19 cellular contexts compared by ENCODE assay signal in genomic region chr3:178295257-178295912, GRCh38.
DNase-seq lines count a peak whose midpoint lies in the region; ATAC-seq and TF ChIP-seq lines count a peak whose summit lies in the region.
"Had no signal": no experiment of that assay in that cellular context is flagged by ENCODE, and none has a peak within 500 bp of the region (broad histone marks: within the 10 kb centered on the region; RNA-seq: fewer than 3 reads in every experiment).

No MANE protein-coding gene starts in this region.

- ATAC-seq in right cardiac atrium: peak; percentile 59
- no peak for ATAC-seq in activated CD8-positive, alpha-beta memory T cell treated with anti-CD3 and anti-CD28 coated beads, Interleukin-2, amount 10 ng/mL, durations not matched to agents 7 days and 5 days
- ATAC-seq: A549; activated T-cell treated with anti-CD3 and anti-CD28 coated beads, Interleukin-2, amount 50 U/mL, for 4 hours; stimulated activated effector memory CD8-positive, alpha-beta T cell treated with anti-CD3 and anti-CD28 coated beads, Interleukin-12 subunit alpha, Interleukin-12 subunit beta, amount 100 ng/mL, for 72 hours had no signal

- no peaks in the 10 kb centered on the region for H3K27me3 ChIP-seq in right cardiac atrium (ENCODE audit: control insufficient read depth, insufficient read depth)
- H3K27me3 ChIP-seq: tibial artery had no signal

- intact Hi-C loops in right cardiac atrium (cut with DNase I): no loop called here

- no peaks in the 10 kb centered on the region for H3K4me1 ChIP-seq in right cardiac atrium (ENCODE audit: control insufficient read depth, insufficient read depth, low read length)
- H3K4me1 ChIP-seq: A549, tibial artery had no signal

- peak overlapping the region in 1 of 5 experiments; percentile 28 for H3K4me3 Mint-ChIP-seq in brain
- no peak overlapping the region for H3K4me3 Mint-ChIP-seq in activated CD4-positive, alpha-beta memory T cell treated with anti-CD3 and anti-CD28 coated beads, Interleukin-2, amount 10 ng/mL, durations not matched to agents 7 days and 5 days
- no peak overlapping the region for H3K4me3 Mint-ChIP-seq in activated CD8-positive, alpha-beta memory T cell treated with anti-CD3 and anti-CD28 coated beads, Interleukin-2, amount 10 ng/mL, durations not matched to agents 7 days and 5 days
- H3K4me3 Mint-ChIP-seq: activated naive CD8-positive, alpha-beta T cell treated with anti-CD3 and anti-CD28 coated beads for 36 hours; activated T-cell treated with anti-CD3 and anti-CD28 coated beads, Interleukin-2, amount 50 U/mL, for 4 hours; stimulated activated effector memory CD8-positive, alpha-beta T cell treated with anti-CD3 and anti-CD28 coated beads, Interleukin-12 subunit alpha, Interleukin-12 subunit beta, amount 100 ng/mL, for 72 hours had no signal

- POLR2A ChIA-PET in AG04449 (lab: Yijun Ruan, JAX): no interaction called here
- POLR2A ChIA-PET in activated CD4-positive, alpha-beta memory T cell treated with anti-CD3 and anti-CD28 coated beads, Interleukin-2, amount 10 ng/mL, durations not matched to agents 7 days and 5 days (lab: Charles Lee): no interaction called here

- no peaks in the 10 kb centered on the region for H3K36me3 Mint-ChIP-seq in brain
- no peaks in the 10 kb centered on the region for H3K36me3 Mint-ChIP-seq in activated CD4-positive, alpha-beta memory T cell treated with anti-CD3 and anti-CD28 coated beads, Interleukin-2, amount 10 ng/mL, durations not matched to agents 7 days and 5 days (ENCODE audit: low read depth)
- no peaks in the 10 kb centered on the region for H3K36me3 Mint-ChIP-seq in activated CD8-positive, alpha-beta memory T cell treated with anti-CD3 and anti-CD28 coated beads, Interleukin-2, amount 10 ng/mL, durations not matched to agents 7 days and 5 days
- H3K36me3 Mint-ChIP-seq: activated naive CD8-positive, alpha-beta T cell treated with anti-CD3 and anti-CD28 coated beads for 36 hours; stimulated activated effector memory CD8-positive, alpha-beta T cell treated with anti-CD3 and anti-CD28 coated beads, Interleukin-12 subunit alpha, Interleukin-12 subunit beta, amount 100 ng/mL, for 72 hours had no signal

- WGBS in right cardiac atrium: 94% methylated on average over 2 of the region's 2 CpGs

- H3K27ac ChIP-seq in right cardiac atrium (ENCODE audit: low read length): no peak overlapping the region
- H3K27ac ChIP-seq: A549, KMS-11, tibial artery had no signal

- peaks cover 53% of the 10 kb centered on the region for H3K4me1 Mint-ChIP-seq in brain
- no peaks in the 10 kb centered on the region for H3K4me1 Mint-ChIP-seq in activated CD4-positive, alpha-beta memory T cell treated with anti-CD3 and anti-CD28 coated beads, Interleukin-2, amount 10 ng/mL, durations not matched to agents 7 days and 5 days
- H3K4me1 Mint-ChIP-seq in activated CD8-positive, alpha-beta memory T cell treated with anti-CD3 and anti-CD28 coated beads, Interleukin-2, amount 10 ng/mL, durations not matched to agents 7 days and 5 days: no peaks in the 10 kb centered on the region
- H3K4me1 Mint-ChIP-seq: activated naive CD8-positive, alpha-beta T cell treated with anti-CD3 and anti-CD28 coated beads for 36 hours; stimulated activated effector memory CD8-positive, alpha-beta T cell treated with anti-CD3 and anti-CD28 coated beads, Interleukin-12 subunit alpha, Interleukin-12 subunit beta, amount 100 ng/mL, for 72 hours had no signal

- no peaks in the 10 kb centered on the region for H3K27me3 Mint-ChIP-seq in brain
- no peaks in the 10 kb centered on the region for H3K27me3 Mint-ChIP-seq in activated CD4-positive, alpha-beta memory T cell treated with anti-CD3 and anti-CD28 coated beads, Interleukin-2, amount 10 ng/mL, durations not matched to agents 7 days and 5 days
- H3K27me3 Mint-ChIP-seq in activated CD8-positive, alpha-beta memory T cell treated with anti-CD3 and anti-CD28 coated beads, Interleukin-2, amount 10 ng/mL, durations not matched to agents 7 days and 5 days: no peaks in the 10 kb centered on the region
- H3K27me3 Mint-ChIP-seq: activated naive CD8-positive, alpha-beta T cell treated with anti-CD3 and anti-CD28 coated beads for 36 hours had no signal

- no peaks in the 10 kb centered on the region for H3K9me3 ChIP-seq in right cardiac atrium (ENCODE audit: control insufficient read depth, low read length)
- H3K9me3 ChIP-seq: A549, tibial artery had no signal

- DNase-seq in AG04449 (ENCODE audit: low read depth, low spot score) (peak; percentile 97), HFF-Myc (ENCODE audit: extremely low read depth, low read depth) (peak; percentile 72), right cardiac atrium (no peak), SK-N-DZ (ENCODE audit: low spot score) (no peak), NCI-H510A (lab: John Stamatoyannopoulos, UW) (no peak)
- no peak for DNase-seq in activated CD4-positive, alpha-beta memory T cell treated with anti-CD3 and anti-CD28 coated beads, Interleukin-2, amount 10 ng/mL, durations not matched to agents 7 days and 5 days
- DNase-seq in activated CD8-positive, alpha-beta memory T cell treated with anti-CD3 and anti-CD28 coated beads, Interleukin-2, amount 10 ng/mL, durations not matched to agents 7 days and 5 days: no peak
- DNase-seq: activated CD4-positive, alpha-beta T cell treated with anti-CD3 and anti-CD28 coated beads, Interleukin-2, amount 50 U/mL, for 1 hour; activated naive CD8-positive, alpha-beta T cell treated with anti-CD3 and anti-CD28 coated beads for 36 hours; activated T-cell treated with anti-CD3 and anti-CD28 coated beads, Interleukin-2, amount 50 U/mL, for 4 hours; GF-D8; kidney; NCI-H1436; tibial artery had no signal

- TF ChIP-seq CTCF in AG04449 (IDR thresholded peaks at IDR 0.05; ENCODE audit: insufficient read depth, low read length, missing control alignments) (no peak), HFF-Myc (IDR thresholded peaks at IDR 0.05; ENCODE audit: low read depth, low read length, missing control alignments) (no peak), brain (conservative IDR thresholded peaks at IDR 0.05) (no peak)

- H3K9me3 Mint-ChIP-seq in brain: no peaks in the 10 kb centered on the region
- no peaks in the 10 kb centered on the region for H3K9me3 Mint-ChIP-seq in activated CD4-positive, alpha-beta memory T cell treated with anti-CD3 and anti-CD28 coated beads, Interleukin-2, amount 10 ng/mL, durations not matched to agents 7 days and 5 days
- no peaks in the 10 kb centered on the region for H3K9me3 Mint-ChIP-seq in activated CD8-positive, alpha-beta memory T cell treated with anti-CD3 and anti-CD28 coated beads, Interleukin-2, amount 10 ng/mL, durations not matched to agents 7 days and 5 days (ENCODE audit: low read depth)
- H3K9me3 Mint-ChIP-seq: activated naive CD8-positive, alpha-beta T cell treated with anti-CD3 and anti-CD28 coated beads for 36 hours; activated T-cell treated with anti-CD3 and anti-CD28 coated beads, Interleukin-2, amount 50 U/mL, for 4 hours; stimulated activated effector memory CD8-positive, alpha-beta T cell treated with anti-CD3 and anti-CD28 coated beads, Interleukin-12 subunit alpha, Interleukin-12 subunit beta, amount 100 ng/mL, for 72 hours had no signal

- H3K27ac Mint-ChIP-seq in brain: peak overlapping the region in 3 of 5 experiments; percentile 9 to 58 (median 46)
- no peak overlapping the region for H3K27ac Mint-ChIP-seq in activated CD4-positive, alpha-beta memory T cell treated with anti-CD3 and anti-CD28 coated beads, Interleukin-2, amount 10 ng/mL, durations not matched to agents 7 days and 5 days
- no peak overlapping the region for H3K27ac Mint-ChIP-seq in activated CD8-positive, alpha-beta memory T cell treated with anti-CD3 and anti-CD28 coated beads, Interleukin-2, amount 10 ng/mL, durations not matched to agents 7 days and 5 days
- H3K27ac Mint-ChIP-seq: activated naive CD8-positive, alpha-beta T cell treated with anti-CD3 and anti-CD28 coated beads for 36 hours; stimulated activated effector memory CD8-positive, alpha-beta T cell treated with anti-CD3 and anti-CD28 coated beads, Interleukin-12 subunit alpha, Interleukin-12 subunit beta, amount 100 ng/mL, for 72 hours had no signal

- CTCF ChIA-PET in AG04449 (lab: Yijun Ruan, JAX): no interaction called here
- CTCF ChIA-PET in activated CD4-positive, alpha-beta memory T cell treated with anti-CD3 and anti-CD28 coated beads, Interleukin-2, amount 10 ng/mL, durations not matched to agents 7 days and 5 days (lab: Charles Lee): interaction anchor here (1.6 kb wide), 1 partner anchor 51 kb away, joined by 3 read pairs; no protein-coding TSS in a partner anchor
- CTCF ChIA-PET in activated CD8-positive, alpha-beta memory T cell treated with anti-CD3 and anti-CD28 coated beads, Interleukin-2, amount 10 ng/mL, durations not matched to agents 7 days and 5 days (lab: Charles Lee): no interaction called here

- H3K4me3 ChIP-seq in AG04449 (ENCODE audit: low read depth, low read length): no peak overlapping the region
- no peak overlapping the region for H3K4me3 ChIP-seq in HFF-Myc (replicated peaks; ENCODE audit: low read depth, low read length)
- H3K4me3 ChIP-seq in right cardiac atrium (ENCODE audit: low read length): no peak overlapping the region
- H3K4me3 ChIP-seq: A549, smooth muscle cell, tibial artery had no signal

Comparison
In these comparisons a context has a peak if more than half of its experiments do, and no peak if none do; other contexts are left out.
1. DNase-seq: peak in AG04449 (single experiment) and HFF-Myc (single experiment); none in right cardiac atrium (0 of 3), SK-N-DZ (single experiment), activated CD4-positive, alpha-beta memory T cell treated with anti-CD3 and anti-CD28 coated beads, Interleukin-2, amount 10 ng/mL, durations not matched to agents 7 days and 5 days (single experiment), NCI-H510A (single experiment) and activated CD8-positive, alpha-beta memory T cell treated with anti-CD3 and anti-CD28 coated beads, Interleukin-2, amount 10 ng/mL, durations not matched to agents 7 days and 5 days (single experiment).
2. H3K27ac Mint-ChIP-seq: peak in brain (3 of 5); none in activated CD4-positive, alpha-beta memory T cell treated with anti-CD3 and anti-CD28 coated beads, Interleukin-2, amount 10 ng/mL, durations not matched to agents 7 days and 5 days (single experiment) and activated CD8-positive, alpha-beta memory T cell treated with anti-CD3 and anti-CD28 coated beads, Interleukin-2, amount 10 ng/mL, durations not matched to agents 7 days and 5 days (single experiment).